Comparison of ENCODE assay signal across 9 cellular contexts in genomic region chr12:109097140-109097434, GRCh38. TPM values are rescaled to one million over a fixed set of nuclear protein-coding genes. Genes with fewer than 3 reads are reported as not detected.
DNase-seq lines count a peak whose midpoint lies in the region; ATAC-seq and TF ChIP-seq lines count a peak whose summit lies in the region.
"Had no signal": no experiment of that assay in that cellular context is flagged by ENCODE, and none has a peak within 500 bp of the region (broad histone marks: within the 10 kb centered on the region; RNA-seq: fewer than 3 reads in every experiment).

No MANE protein-coding gene starts in this region.

- H3K27ac ChIP-seq in upper lobe of right lung: no peak overlapping the region

- no peak overlapping the region for H3K27ac Mint-ChIP-seq in natural killer cell
- H3K27ac Mint-ChIP-seq in natural killer cell treated with Interleukin-12 subunit alpha and Interleukin-12 subunit beta and Interleukin-15 and Interleukin-18, amount 100 ng/mL, for 72 hours: peak overlapping the region in 1 of 2 donors; percentile 26
- H3K27ac Mint-ChIP-seq in activated CD8-positive, alpha-beta T cell treated with anti-CD3 and anti-CD28 coated beads, Interleukin-2, amount 10 ng/mL, durations not matched to agents 7 days and 5 days: peak overlapping the region; percentile 87

- H3K4me3 ChIP-seq in iPS-11a (ENCODE audit: low read depth, low read length) (peak overlapping the region; percentile 65), upper lobe of right lung (no peak overlapping the region)

- POLR2A ChIA-PET in activated CD8-positive, alpha-beta T cell treated with anti-CD3 and anti-CD28 coated beads, Interleukin-2, amount 10 ng/mL, durations not matched to agents 7 days and 5 days (lab: Charles Lee): no interaction called here

- CTCF ChIA-PET in activated CD8-positive, alpha-beta T cell treated with anti-CD3 and anti-CD28 coated beads, Interleukin-2, amount 10 ng/mL, durations not matched to agents 7 days and 5 days (lab: Charles Lee): no interaction called here

- intact Hi-C loops in natural killer cell (cut with micrococcal nuclease) (loop anchor here (10.0 kb wide), 1 partner anchor 272 kb away; no protein-coding TSS in a partner anchor), upper lobe of right lung (cut with DNase I) (no loop called here)

- no peaks in the 10 kb centered on the region for H3K36me3 Mint-ChIP-seq in natural killer cell
- H3K36me3 Mint-ChIP-seq in natural killer cell treated with Interleukin-12 subunit alpha and Interleukin-12 subunit beta and Interleukin-15 and Interleukin-18, amount 100 ng/mL, for 72 hours: peaks cover 6% of the 10 kb centered on the region
- peaks cover 32% of the 10 kb centered on the region for H3K36me3 Mint-ChIP-seq in activated CD8-positive, alpha-beta T cell treated with anti-CD3 and anti-CD28 coated beads, Interleukin-2, amount 10 ng/mL, durations not matched to agents 7 days and 5 days (ENCODE audit: low read depth)

- H3K36me3 ChIP-seq in upper lobe of right lung: peaks cover 6% of the 10 kb centered on the region

- no peak for TF ChIP-seq CTCF in natural killer cell (IDR thresholded peaks at IDR 0.05)
- no peak for TF ChIP-seq CTCF in omental fat pad (IDR thresholded peaks at IDR 0.05)
- no peak for TF ChIP-seq CTCF in upper lobe of right lung (IDR thresholded peaks at IDR 0.05)

- no peaks in the 10 kb centered on the region for H3K27me3 ChIP-seq in upper lobe of right lung

- H3K4me3 Mint-ChIP-seq in natural killer cell: peak overlapping the region; percentile 21
- H3K4me3 Mint-ChIP-seq in natural killer cell treated with Interleukin-12 subunit alpha and Interleukin-12 subunit beta and Interleukin-15 and Interleukin-18, amount 100 ng/mL, for 72 hours: no peak overlapping the region
- H3K4me3 Mint-ChIP-seq in activated CD8-positive, alpha-beta T cell treated with anti-CD3 and anti-CD28 coated beads, Interleukin-2, amount 10 ng/mL, durations not matched to agents 7 days and 5 days: peak overlapping the region; percentile 74

- no peak for ATAC-seq in natural killer cell
- ATAC-seq in natural killer cell treated with Interleukin-12 subunit alpha and Interleukin-12 subunit beta and Interleukin-15 and Interleukin-18, amount 100 ng/mL, for 72 hours: no peak
- no peak for ATAC-seq in activated CD8-positive, alpha-beta T cell treated with anti-CD3 and anti-CD28 coated beads, Interleukin-2, amount 10 ng/mL, durations not matched to agents 7 days and 5 days
- no peak for ATAC-seq in omental fat pad (ENCODE audit: low FRiP score)
- no peak for ATAC-seq in HG02678 (IDR thresholded peaks at IDR 0.05; ENCODE audit: unreplicated experiment)
- no peak for ATAC-seq in upper lobe of right lung

- H3K27me3 Mint-ChIP-seq in natural killer cell (ENCODE audit: low read depth in 2 of 2): no peaks in the 10 kb centered on the region
- H3K27me3 Mint-ChIP-seq in natural killer cell treated with Interleukin-12 subunit alpha and Interleukin-12 subunit beta and Interleukin-15 and Interleukin-18, amount 100 ng/mL, for 72 hours: no peaks in the 10 kb centered on the region
- H3K27me3 Mint-ChIP-seq in activated CD8-positive, alpha-beta T cell treated with anti-CD3 and anti-CD28 coated beads, Interleukin-2, amount 10 ng/mL, durations not matched to agents 7 days and 5 days (ENCODE audit: low read depth): no peaks in the 10 kb centered on the region

- peaks cover 48 to 56% of the 10 kb centered on the region in 2 donors for H3K4me1 Mint-ChIP-seq in natural killer cell
- H3K4me1 Mint-ChIP-seq in natural killer cell treated with Interleukin-12 subunit alpha and Interleukin-12 subunit beta and Interleukin-15 and Interleukin-18, amount 100 ng/mL, for 72 hours (ENCODE audit: low read depth in 2 of 2): peaks cover 44 to 47% of the 10 kb centered on the region in 2 donors
- peaks cover 43% of the 10 kb centered on the region for H3K4me1 Mint-ChIP-seq in activated CD8-positive, alpha-beta T cell treated with anti-CD3 and anti-CD28 coated beads, Interleukin-2, amount 10 ng/mL, durations not matched to agents 7 days and 5 days (ENCODE audit: low read depth)

- no peaks in the 10 kb centered on the region for H3K9me3 Mint-ChIP-seq in natural killer cell
- H3K9me3 Mint-ChIP-seq in natural killer cell treated with Interleukin-12 subunit alpha and Interleukin-12 subunit beta and Interleukin-15 and Interleukin-18, amount 100 ng/mL, for 72 hours: no peaks in the 10 kb centered on the region
- H3K9me3 Mint-ChIP-seq in activated CD8-positive, alpha-beta T cell treated with anti-CD3 and anti-CD28 coated beads, Interleukin-2, amount 10 ng/mL, durations not matched to agents 7 days and 5 days (ENCODE audit: insufficient read depth): no peaks in the 10 kb centered on the region

- peaks cover 26% of the 10 kb centered on the region for H3K4me1 ChIP-seq in upper lobe of right lung

- DNase-seq in natural killer cell (no peak), NCI-H1436 (lab: John Stamatoyannopoulos, UW) (no peak), omental fat pad (ENCODE audit: low spot score) (no peak), upper lobe of right lung (no peak)
- no peak for DNase-seq in natural killer cell treated with Interleukin-12 subunit alpha and Interleukin-12 subunit beta and Interleukin-15 and Interleukin-18, amount 100 ng/mL, for 72 hours (ENCODE audit: low spot score)
- DNase-seq in activated CD8-positive, alpha-beta T cell treated with anti-CD3 and anti-CD28 coated beads, Interleukin-2, amount 10 ng/mL, durations not matched to agents 7 days and 5 days: no peak
- DNase-seq: activated effector memory CD4-positive, alpha-beta T cell treated with Interleukin-2 at 50 U/mL for 16 hours had no signal

- no peaks in the 10 kb centered on the region for H3K9me3 ChIP-seq in upper lobe of right lung

RNA-seq across cellular contexts. Expression of gene UNG, which starts 0.3 kb away (rescaled TPM):
- total RNA-seq in natural killer cell (10 to 100 TPM in 1 of 3 donors, 1 to 10 TPM in 2; 8.7 to 10.7 (median 9.6) TPM), omental fat pad (10 to 100 TPM; 13.9 to 52.8 (median 33.6) TPM), upper lobe of right lung (18.2 TPM)
- total RNA-seq in natural killer cell treated with Interleukin-12 subunit alpha and Interleukin-12 subunit beta and Interleukin-15 and Interleukin-18, amount 100 ng/mL, for 72 hours: 10 to 100 TPM; 36.1 to 79.3 TPM
- total RNA-seq in activated CD8-positive, alpha-beta T cell treated with anti-CD3 and anti-CD28 coated beads, Interleukin-2, amount 10 ng/mL, durations not matched to agents 7 days and 5 days: 10 to 100 TPM; 61.5 to 66.8 TPM

RNA-seq across cellular contexts. Expression of gene ALKBH2, which starts 3.8 kb away (rescaled TPM):
- total RNA-seq in natural killer cell: 10 to 100 TPM; 10.9 to 12.6 (median 11.9) TPM
- total RNA-seq in natural killer cell treated with Interleukin-12 subunit alpha and Interleukin-12 subunit beta and Interleukin-15 and Interleukin-18, amount 100 ng/mL, for 72 hours: 10 to 100 TPM; 13.7 to 28.6 TPM
- 10 to 100 TPM; 10.8 to 15.3 TPM for total RNA-seq in activated CD8-positive, alpha-beta T cell treated with anti-CD3 and anti-CD28 coated beads, Interleukin-2, amount 10 ng/mL, durations not matched to agents 7 days and 5 days
- 10 to 100 TPM; 15.3 to 34.0 (median 17.5) TPM for total RNA-seq in omental fat pad
- total RNA-seq in upper lobe of right lung: 10.1 TPM

RNA-seq across cellular contexts. Expression of gene ACACB, which starts 19.3 kb away (rescaled TPM):
- total RNA-seq in natural killer cell (10 to 100 TPM in 1 of 3 donors, 1 to 10 TPM in 2; 4.1 to 14.3 (median 8.4) TPM), omental fat pad (1,000 to 10,000 TPM in 3 of 4 donors, 100 to 1,000 TPM in 1; 727 to 1,594 (median 1,364) TPM), upper lobe of right lung (35.2 TPM)
- 10 to 100 TPM in 1 of 2 donors, 1 to 10 TPM in 1; 3.4 to 11.1 TPM for total RNA-seq in natural killer cell treated with Interleukin-12 subunit alpha and Interleukin-12 subunit beta and Interleukin-15 and Interleukin-18, amount 100 ng/mL, for 72 hours
- 10 to 100 TPM; 11.9 to 14.8 TPM for total RNA-seq in activated CD8-positive, alpha-beta T cell treated with anti-CD3 and anti-CD28 coated beads, Interleukin-2, amount 10 ng/mL, durations not matched to agents 7 days and 5 days

RNA-seq across cellular contexts. Expression of gene USP30, which starts 44.7 kb away (rescaled TPM):
- 10 to 100 TPM; 18.4 to 20.8 (median 20.1) TPM for total RNA-seq in natural killer cell
- 10 to 100 TPM in 1 of 2 donors, 1 to 10 TPM in 1; 8.5 to 11.4 TPM for total RNA-seq in natural killer cell treated with Interleukin-12 subunit alpha and Interleukin-12 subunit beta and Interleukin-15 and Interleukin-18, amount 100 ng/mL, for 72 hours
- 1 to 10 TPM; 5.9 to 8.8 TPM for total RNA-seq in activated CD8-positive, alpha-beta T cell treated with anti-CD3 and anti-CD28 coated beads, Interleukin-2, amount 10 ng/mL, durations not matched to agents 7 days and 5 days
- 10 to 100 TPM in 3 of 4 donors, 1 to 10 TPM in 1; 8.8 to 36.2 (median 14.8) TPM for total RNA-seq in omental fat pad
- 13.6 TPM for total RNA-seq in upper lobe of right lung

Comparison
In these comparisons a context has a peak if more than half of its experiments do, and no peak if none do; other contexts are left out.
1. RNA of gene ACACB, which starts 19.3 kb away (total RNA-seq): 727 to 1,594 TPM in omental fat pad; 35.2 TPM in upper lobe of right lung (single experiment), 11.9 to 14.8 TPM in activated CD8-positive, alpha-beta T cell treated with anti-CD3 and anti-CD28 coated beads, Interleukin-2, amount 10 ng/mL, durations not matched to agents 7 days and 5 days, 3.4 to 11.1 TPM in natural killer cell treated with Interleukin-12 subunit alpha and Interleukin-12 subunit beta and Interleukin-15 and Interleukin-18, amount 100 ng/mL, for 72 hours and 4.1 to 14.3 TPM in natural killer cell; every median in the first group is over 10 times any median in the second.